Comparison of ENCODE assay signal across 10 cellular contexts in the genomic region with DNA sequence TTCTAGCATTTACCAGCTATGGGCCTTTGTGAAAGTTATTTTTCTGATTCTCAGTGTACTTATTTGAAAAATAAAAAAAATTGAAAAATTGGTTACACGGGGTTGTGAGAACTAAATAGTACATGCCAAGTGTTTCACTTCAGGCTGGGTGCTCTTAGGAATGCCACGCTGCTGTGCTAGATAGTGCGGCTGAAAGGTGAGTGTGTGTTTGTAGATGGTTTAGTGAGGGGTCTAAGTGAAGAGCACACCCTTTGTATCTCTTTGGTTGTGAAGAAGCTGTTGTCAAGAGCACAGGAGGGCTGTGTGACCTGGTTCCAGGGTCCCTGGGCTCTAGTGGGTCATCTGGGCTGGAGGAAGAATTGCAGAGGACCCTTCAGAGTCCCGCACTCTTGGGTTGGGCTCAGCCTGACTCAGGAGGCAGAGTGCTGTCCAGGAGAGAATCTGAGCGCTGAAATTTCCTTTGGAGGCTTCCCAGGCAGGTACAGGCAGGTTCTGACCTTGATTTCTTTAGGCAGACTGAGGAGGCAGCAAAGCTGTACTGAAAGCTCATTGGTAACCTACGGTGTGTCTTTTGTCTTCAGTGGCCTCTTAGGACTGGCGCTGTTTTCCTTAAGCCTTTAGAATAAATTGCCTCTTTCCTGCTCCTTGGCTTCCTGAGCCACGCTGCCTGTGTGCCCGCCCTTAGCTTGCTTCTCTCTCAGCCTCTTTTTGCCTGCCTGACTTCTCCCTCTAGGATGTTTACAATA. TPM values are rescaled to one million over a fixed set of nuclear protein-coding genes. Genes with fewer than 3 reads are reported as not detected.
A peak's percentile ranks its signal among the peaks of the same experiment; 100 is the strongest.
DNase-seq lines count a peak whose midpoint lies in the region; ATAC-seq and TF ChIP-seq lines count a peak whose summit lies in the region.
"Had no signal": no experiment of that assay in that cellular context is flagged by ENCODE, and none has a peak within 500 bp of the region (broad histone marks: within the 10 kb centered on the region; RNA-seq: fewer than 3 reads in every experiment).

No MANE protein-coding gene starts in this region.

- ATAC-seq in esophagus mucosa = peak; percentile 91
- ATAC-seq in activated CD8-positive, alpha-beta memory T cell treated with anti-CD3 and anti-CD28 coated beads, Interleukin-2, amount 10 ng/mL, durations not matched to agents 7 days and 5 days = no peak
- no peak for ATAC-seq in omental fat pad (ENCODE audit: low FRiP score)
- ATAC-seq in GM19023 (IDR thresholded peaks at IDR 0.05; ENCODE audit: unreplicated experiment) = no peak

- H3K4me3 Mint-ChIP-seq in CD14-positive monocyte = peak overlapping the region in 1 of 2 donors; percentile 8
- H3K4me3 Mint-ChIP-seq in neural crest cell = no peak overlapping the region
- no peak overlapping the region for H3K4me3 Mint-ChIP-seq in activated CD8-positive, alpha-beta memory T cell treated with anti-CD3 and anti-CD28 coated beads, Interleukin-2, amount 10 ng/mL, durations not matched to agents 7 days and 5 days

- H3K27ac ChIP-seq in RWPE1 = peak overlapping the region; percentile 88

- peaks cover 14 to 17% of the 10 kb centered on the region in 2 donors for H3K36me3 Mint-ChIP-seq in CD14-positive monocyte
- H3K36me3 Mint-ChIP-seq in neural crest cell (ENCODE audit: low read depth) = peaks cover 3% of the 10 kb centered on the region
- peaks cover 8% of the 10 kb centered on the region for H3K36me3 Mint-ChIP-seq in activated CD8-positive, alpha-beta memory T cell treated with anti-CD3 and anti-CD28 coated beads, Interleukin-2, amount 10 ng/mL, durations not matched to agents 7 days and 5 days

- no peaks in the 10 kb centered on the region for H3K9me3 Mint-ChIP-seq in CD14-positive monocyte
- peaks cover 2% of the 10 kb centered on the region for H3K9me3 Mint-ChIP-seq in neural crest cell
- H3K9me3 Mint-ChIP-seq in activated CD8-positive, alpha-beta memory T cell treated with anti-CD3 and anti-CD28 coated beads, Interleukin-2, amount 10 ng/mL, durations not matched to agents 7 days and 5 days (ENCODE audit: low read depth) = no peaks in the 10 kb centered on the region

- CTCF ChIA-PET in RWPE1 (lab: Yijun Ruan, JAX) = interaction anchor here (0.7 to 1.0 kb wide), 4 partner anchors 42 to 132 kb away, joined by 3 to 7 read pairs (median 4); no protein-coding TSS in a partner anchor
- CTCF ChIA-PET in activated CD8-positive, alpha-beta memory T cell treated with anti-CD3 and anti-CD28 coated beads, Interleukin-2, amount 10 ng/mL, durations not matched to agents 7 days and 5 days (lab: Charles Lee) = no interaction called here

- intact Hi-C loops in CD14-positive monocyte (cut with micrococcal nuclease) = no loop called here

- DNase-seq in CD14-positive monocyte (ENCODE audit: low spot score) (no peak), RWPE1 (ENCODE audit: low spot score) (peak; percentile 54), neural crest cell (ENCODE audit: low read depth, low spot score) (no peak), COR-L47 (lab: John Stamatoyannopoulos, UW) (no peak), omental fat pad (ENCODE audit: low spot score) (no peak)
- DNase-seq in activated CD8-positive, alpha-beta memory T cell treated with anti-CD3 and anti-CD28 coated beads, Interleukin-2, amount 10 ng/mL, durations not matched to agents 7 days and 5 days = no peak
- DNase-seq: activated gamma-delta T cell, NCI-H2029 treated with DMSO at 0.1 percent for 48 hours had no signal

- POLR2A ChIA-PET in RWPE1 (lab: Yijun Ruan, JAX; ENCODE audit: low non-redundant PET) = no interaction called here

- H3K4me1 Mint-ChIP-seq in CD14-positive monocyte (peaks cover 86% of the 10 kb centered on the region), neural crest cell (peaks cover 65% of the 10 kb centered on the region)
- peaks cover 43% of the 10 kb centered on the region for H3K4me1 Mint-ChIP-seq in activated CD8-positive, alpha-beta memory T cell treated with anti-CD3 and anti-CD28 coated beads, Interleukin-2, amount 10 ng/mL, durations not matched to agents 7 days and 5 days

- no peaks in the 10 kb centered on the region for H3K27me3 Mint-ChIP-seq in CD14-positive monocyte (ENCODE audit: low read depth in 3 of 3)
- no peaks in the 10 kb centered on the region for H3K27me3 Mint-ChIP-seq in neural crest cell (ENCODE audit: low read depth)
- H3K27me3 Mint-ChIP-seq in activated CD8-positive, alpha-beta memory T cell treated with anti-CD3 and anti-CD28 coated beads, Interleukin-2, amount 10 ng/mL, durations not matched to agents 7 days and 5 days = no peaks in the 10 kb centered on the region

- H3K27ac Mint-ChIP-seq in CD14-positive monocyte = peak overlapping the region in 6 of 7 donors; percentile 38 to 86 (median 77)
- H3K27ac Mint-ChIP-seq in neural crest cell (ENCODE audit: unreplicated experiment) = peak overlapping the region; percentile 66
- no peak overlapping the region for H3K27ac Mint-ChIP-seq in activated CD8-positive, alpha-beta memory T cell treated with anti-CD3 and anti-CD28 coated beads, Interleukin-2, amount 10 ng/mL, durations not matched to agents 7 days and 5 days

- no peak for TF ChIP-seq CTCF in CD14-positive monocyte (IDR thresholded peaks at IDR 0.05)
- no peak for TF ChIP-seq CTCF in RWPE1 (conservative IDR thresholded peaks at IDR 0.05; ENCODE audit: low read depth)
- no peak for TF ChIP-seq CTCF in neural crest cell (conservative IDR thresholded peaks at IDR 0.05)
- no peak for TF ChIP-seq CTCF in omental fat pad (IDR thresholded peaks at IDR 0.05)

RNA-seq across cellular contexts. Expression of gene MAP4K4, which starts 44.4 kb away (rescaled TPM):
- 1 to 10 TPM; 5.3 to 8.7 TPM for polyA plus RNA-seq in CD14-positive monocyte
- total RNA-seq in esophagus mucosa (62.9 TPM), neural crest cell (209 and 212 TPM in 2 replicates), omental fat pad (100 to 1,000 TPM in 3 of 4 donors, 10 to 100 TPM in 1; 85.9 to 199 (median 110) TPM)
- total RNA-seq in activated CD8-positive, alpha-beta memory T cell treated with anti-CD3 and anti-CD28 coated beads, Interleukin-2, amount 10 ng/mL, durations not matched to agents 7 days and 5 days = 10 to 100 TPM; 42.8 to 45.9 TPM
